20 cellular contexts compared by ENCODE assay signal in genomic region chr6:102525336-102525735, GRCh38.
DNase-seq lines count a peak whose midpoint lies in the region; TF ChIP-seq lines count a peak whose summit lies in the region.
"Had no signal": no experiment of that assay in that cellular context is flagged by ENCODE, and none has a peak within 500 bp of the region (broad histone marks: within the 10 kb centered on the region; RNA-seq: fewer than 3 reads in every experiment).

No MANE protein-coding gene starts in this region.

- no peak overlapping the region for H3K4me3 Mint-ChIP-seq in activated CD4-positive, alpha-beta T cell treated with anti-CD3 and anti-CD28 coated beads, Interleukin-2, amount 10 ng/mL, durations not matched to agents 7 days and 5 days
- H3K4me3 Mint-ChIP-seq: CD4-positive, alpha-beta memory T cell; GM23338; H9; T-helper 17 cell had no signal

- WGBS in esophagus squamous epithelium, 2 donors, result 47 to 54% methylated on average over 2 of the region's 2 CpGs

- no peak overlapping the region for H3K27ac ChIP-seq in esophagus squamous epithelium

- H3K9me3 ChIP-seq in esophagus squamous epithelium, result no peaks in the 10 kb centered on the region
- H3K9me3 ChIP-seq: SK-N-SH had no signal

- H3K27me3 ChIP-seq in esophagus squamous epithelium, result no peaks in the 10 kb centered on the region

- no peak for TF ChIP-seq POLR2A in esophagus squamous epithelium (IDR thresholded peaks at IDR 0.05)

- no peaks in the 10 kb centered on the region for H3K4me1 ChIP-seq in esophagus squamous epithelium

- H3K36me3 Mint-ChIP-seq in activated CD4-positive, alpha-beta T cell treated with anti-CD3 and anti-CD28 coated beads, Interleukin-2, amount 10 ng/mL, durations not matched to agents 7 days and 5 days (ENCODE audit: low read depth), result no peaks in the 10 kb centered on the region
- H3K36me3 Mint-ChIP-seq: CD4-positive, alpha-beta memory T cell had no signal

- CTCF ChIA-PET in activated CD4-positive, alpha-beta T cell treated with anti-CD3 and anti-CD28 coated beads, Interleukin-2, amount 10 ng/mL, durations not matched to agents 7 days and 5 days (lab: Charles Lee), result no interaction called here

- no peaks in the 10 kb centered on the region for H3K27me3 Mint-ChIP-seq in activated CD4-positive, alpha-beta T cell treated with anti-CD3 and anti-CD28 coated beads, Interleukin-2, amount 10 ng/mL, durations not matched to agents 7 days and 5 days
- H3K27me3 Mint-ChIP-seq: CD4-positive, alpha-beta memory T cell; T-helper 17 cell had no signal

- H3K36me3 ChIP-seq in esophagus squamous epithelium, result no peaks in the 10 kb centered on the region

- H3K4me3 ChIP-seq in esophagus squamous epithelium, result no peak overlapping the region
- H3K4me3 ChIP-seq: GM23338, K562 had no signal

- H3K4me1 Mint-ChIP-seq in activated CD4-positive, alpha-beta T cell treated with anti-CD3 and anti-CD28 coated beads, Interleukin-2, amount 10 ng/mL, durations not matched to agents 7 days and 5 days, result no peaks in the 10 kb centered on the region
- H3K4me1 Mint-ChIP-seq: CD4-positive, alpha-beta memory T cell; GM23338; H9; T-helper 17 cell had no signal

- no peak for TF ChIP-seq CTCF in esophagus squamous epithelium (IDR thresholded peaks at IDR 0.05)

- POLR2A ChIA-PET in activated CD4-positive, alpha-beta T cell treated with anti-CD3 and anti-CD28 coated beads, Interleukin-2, amount 10 ng/mL, durations not matched to agents 7 days and 5 days (lab: Charles Lee), result no interaction called here

- H3K27ac Mint-ChIP-seq in activated CD4-positive, alpha-beta T cell treated with anti-CD3 and anti-CD28 coated beads, Interleukin-2, amount 10 ng/mL, durations not matched to agents 7 days and 5 days, result no peak overlapping the region
- H3K27ac Mint-ChIP-seq: CD4-positive, alpha-beta memory T cell; GM23338; H9; T-helper 17 cell had no signal

- intact Hi-C loops in esophagus squamous epithelium (cut with DNase I), result no loop called here

- DNase-seq in DMS53 (lab: John Stamatoyannopoulos, UW) (peak; percentile 32), DMS53 treated with DMSO at 0.1 percent for 48 hours (lab: John Stamatoyannopoulos, UW; ENCODE audit: unreplicated experiment) (peak; percentile 18), NCI-H524 (lab: John Stamatoyannopoulos, UW) (peak; percentile 55 to 80), pons (ENCODE audit: low spot score) (peak; percentile 11), NK-92 (lab: John Stamatoyannopoulos, UW; ENCODE audit: unreplicated experiment) (no peak), esophagus squamous epithelium (lab: John Stamatoyannopoulos, UW) (no peak)
- no peak for DNase-seq in activated CD4-positive, alpha-beta T cell treated with anti-CD3 and anti-CD28 coated beads, Interleukin-2, amount 10 ng/mL, durations not matched to agents 7 days and 5 days
- DNase-seq: CD4-positive, alpha-beta memory T cell; COR-L47; H9; MV-4-11; NCI-H2029; NCI-H2171; NCI-H226; NCI-H526; OCI-M1; SK-N-SH; T-helper 17 cell had no signal

- peaks cover 2% of the 10 kb centered on the region for H3K9me3 Mint-ChIP-seq in activated CD4-positive, alpha-beta T cell treated with anti-CD3 and anti-CD28 coated beads, Interleukin-2, amount 10 ng/mL, durations not matched to agents 7 days and 5 days
- H3K9me3 Mint-ChIP-seq: GM23338, H9 had no signal

Comparison
In these comparisons a context has a peak if more than half of its experiments do, and no peak if none do; other contexts are left out.
1. DNase-seq: peak in DMS53 (single experiment), DMS53 treated with DMSO at 0.1 percent for 48 hours (single experiment), NCI-H524 (2 of 2) and pons (single experiment); none in NK-92 (single experiment), esophagus squamous epithelium (single experiment) and activated CD4-positive, alpha-beta T cell treated with anti-CD3 and anti-CD28 coated beads, Interleukin-2, amount 10 ng/mL, durations not matched to agents 7 days and 5 days (single experiment).